In genomic region chr2:226605642-226606041, GRCh38 we compare ENCODE assay signal across 33 cellular contexts.
"Had no signal": no experiment of that assay in that cellular context is flagged by ENCODE, and none has a peak within 500 bp of the region (broad histone marks: within the 10 kb centered on the region; RNA-seq: fewer than 3 reads in every experiment).

No MANE protein-coding gene starts in this region.

- H3K27ac Mint-ChIP-seq: naive thymus-derived CD4-positive, alpha-beta T cell; natural killer cell; nephron; neural progenitor cell; progenitor cell of endocrine pancreas; stimulated activated memory B cell treated with anti-CD40 and anti-IgM and Interleukin-4, amounts not matched to agents 10 μg/mL and 1 μg/mL and 100 μg/mL, for 72 hours; stimulated activated naive CD8-positive, alpha-beta T cell treated with anti-CD3 and anti-CD28 coated beads, Interleukin-15, amount 100 ng/mL, for 72 hours had no signal

- H3K27ac ChIP-seq: neural progenitor cell, ovary, parathyroid adenoma, psoas muscle, skin epidermis, spleen, suprapubic skin, thoracic aorta, thyroid gland, tibial nerve, upper lobe of left lung, vagina had no signal

- H3K36me3 Mint-ChIP-seq: natural killer cell; neural progenitor cell; stimulated activated memory B cell treated with anti-CD40 and anti-IgM and Interleukin-4, amounts not matched to agents 10 μg/mL and 1 μg/mL and 100 μg/mL, for 72 hours had no signal

- H3K4me3 ChIP-seq: neural progenitor cell, ovary, psoas muscle, skin epidermis, smooth muscle cell, spleen, suprapubic skin, thoracic aorta, thyroid gland, tibial nerve, upper lobe of left lung, vagina had no signal

- H3K27me3 ChIP-seq: neural progenitor cell, ovary, suprapubic skin, thyroid gland, tibial nerve, upper lobe of left lung, vagina had no signal

- H3K4me1 Mint-ChIP-seq: natural killer cell; stimulated activated memory B cell treated with anti-CD40 and anti-IgM and Interleukin-4, amounts not matched to agents 10 μg/mL and 1 μg/mL and 100 μg/mL, for 72 hours had no signal

- H3K27me3 Mint-ChIP-seq: progenitor cell of endocrine pancreas had no signal

- H3K4me1 ChIP-seq: neural progenitor cell, parathyroid adenoma, spleen, suprapubic skin, tibial nerve, upper lobe of left lung, vagina had no signal

- ATAC-seq: naive thymus-derived CD4-positive, alpha-beta T cell; natural killer cell; psoas muscle; right cardiac atrium; sciatic nerve; stimulated activated memory B cell treated with anti-CD40 and anti-IgM and Interleukin-4, amounts not matched to agents 10 μg/mL and 1 μg/mL and 100 μg/mL, for 72 hours; stimulated activated naive CD8-positive, alpha-beta T cell treated with anti-CD3 and anti-CD28 coated beads, Interleukin-15, amount 100 ng/mL, for 72 hours; stimulated activated naive CD8-positive, alpha-beta T cell treated with anti-CD3 and anti-CD28 coated beads, Interleukin-15, Interleukin-2, amounts not matched to agents 100 U/mL and 50 U/mL, for 24 hours had no signal

- FAIRE-seq: urothelium cell line had no signal

- H3K36me3 ChIP-seq: neural progenitor cell, ovary, spleen, suprapubic skin, thoracic aorta, thyroid gland, tibial nerve, upper lobe of left lung, vagina had no signal

- H3K9me3 Mint-ChIP-seq: nephron; neural progenitor cell; stimulated activated memory B cell treated with anti-CD40 and anti-IgM and Interleukin-4, amounts not matched to agents 10 μg/mL and 1 μg/mL and 100 μg/mL, for 72 hours; stimulated activated naive CD8-positive, alpha-beta T cell treated with anti-CD3 and anti-CD28 coated beads, Interleukin-15, amount 100 ng/mL, for 72 hours had no signal

- DNase-seq: naive thymus-derived CD4-positive, alpha-beta T cell; natural killer cell; occipital lobe; ovary; posterior cingulate gyrus; psoas muscle; right cardiac atrium; spleen; stimulated activated CD4-positive, alpha-beta T cell treated with anti-CD3 and anti-CD28 coated beads, Interleukin-12 subunit alpha, Interleukin-12 subunit beta, amount 100 ng/mL, for 4 hours; stimulated activated CD4-positive, alpha-beta T cell treated with anti-CD3 and anti-CD28 coated beads, Interleukin-1b, Interleukin-23, amount 100 ng/mL, for 48 hours; stimulated activated CD4-positive, alpha-beta T cell treated with anti-CD3 and anti-CD28 coated beads, Interleukin-4, amount 100 ng/mL, for 1 hour; stimulated activated CD4-positive, alpha-beta T cell treated with anti-CD3 and anti-CD28 coated beads, Interleukin-4, amount 100 ng/mL, for 4 hours; stimulated activated CD8-positive, alpha-beta memory T cell treated with anti-CD3 and anti-CD28 coated beads, Interleukin-4, amount 100 ng/mL, for 48 hours; stimulated activated naive CD4-positive, alpha-beta T cell; stimulated activated naive CD8-positive, alpha-beta T cell treated with anti-CD3 and anti-CD28 coated beads, Interleukin-15, amount 100 ng/mL, for 72 hours; stimulated activated naive CD8-positive, alpha-beta T cell treated with anti-CD3 and anti-CD28 coated beads, Interleukin-15, Interleukin-2, amounts not matched to agents 100 U/mL and 50 U/mL, for 24 hours; substantia nigra; thyroid gland; trophoblast cell; upper lobe of left lung had no signal

- H3K4me2 ChIP-seq: neural progenitor cell, smooth muscle cell had no signal

- H3K4me3 Mint-ChIP-seq: naive thymus-derived CD4-positive, alpha-beta T cell; natural killer cell; nephron; neural progenitor cell; stimulated activated memory B cell treated with anti-CD40 and anti-IgM and Interleukin-4, amounts not matched to agents 10 μg/mL and 1 μg/mL and 100 μg/mL, for 72 hours; stimulated activated naive CD8-positive, alpha-beta T cell treated with anti-CD3 and anti-CD28 coated beads, Interleukin-15, amount 100 ng/mL, for 72 hours had no signal

- H3K9me3 ChIP-seq: ovary, psoas muscle, spleen, suprapubic skin, thoracic aorta, thyroid gland, tibial nerve, upper lobe of left lung, vagina had no signal
